Comparison of ENCODE assay signal across 32 cellular contexts in the genomic region with DNA sequence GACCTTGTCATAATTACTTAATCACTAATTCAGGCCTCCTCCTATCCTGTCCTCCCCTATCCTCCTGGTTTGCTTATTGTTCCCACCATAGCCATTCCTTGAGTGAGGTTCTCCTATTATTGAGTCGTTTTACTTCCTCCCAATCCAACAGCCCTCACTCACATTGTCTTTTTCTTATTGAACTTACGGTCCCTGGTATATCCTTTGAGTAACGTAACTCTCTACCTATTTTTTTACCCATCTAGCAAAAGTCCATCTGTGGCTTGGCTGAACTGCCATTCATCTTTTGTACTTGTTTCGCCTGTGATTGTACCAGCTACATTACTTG. TPM values are rescaled to one million over a fixed set of nuclear protein-coding genes. Genes with fewer than 3 reads are reported as not detected.
DNase-seq lines count a peak whose midpoint lies in the region; ATAC-seq, FAIRE-seq and TF ChIP-seq lines count a peak whose summit lies in the region.
"Had no signal": no experiment of that assay in that cellular context is flagged by ENCODE, and none has a peak within 500 bp of the region (broad histone marks: within the 10 kb centered on the region; RNA-seq: fewer than 3 reads in every experiment).

No MANE protein-coding gene starts in this region.

- H4K20me1 ChIP-seq in SK-N-SH (ENCODE audit: insufficient read depth) = no peaks in the 10 kb centered on the region

- FAIRE-seq in GM12892 (lab: Jason Lieb, UNC) (peak; percentile 36), pancreas (lab: Jason Lieb, UNC) (no peak)
- FAIRE-seq: endometrium, frontal cortex, GM19239, H1, kidney, urothelium cell line had no signal

- H3K27me3 ChIP-seq in pancreas (no peaks in the 10 kb centered on the region), SK-N-SH (ENCODE audit: insufficient read depth) (no peaks in the 10 kb centered on the region)
- H3K27me3 ChIP-seq: adrenal gland, body of pancreas, heart right ventricle, testis had no signal

- peak overlapping the region; percentile 35 for H3K27ac Mint-ChIP-seq in activated T-cell treated with anti-CD3 and anti-CD28 coated beads, Interleukin-2, amount 50 U/mL, for 24 hours
- H3K27ac Mint-ChIP-seq in activated naive CD8-positive, alpha-beta T cell treated with anti-CD3 and anti-CD28 coated beads for 36 hours = peak overlapping the region; percentile 6
- peak overlapping the region in 4 of 6 donors; percentile 6 to 88 (median 25) for H3K27ac Mint-ChIP-seq in naive B cell
- H3K27ac Mint-ChIP-seq: activated CD8-positive, alpha-beta T cell treated with anti-CD3 and anti-CD28 coated beads for 36 hours; mesothelial cell of epicardium; T-helper 1 cell treated with Interleukin-12 subunit alpha and Interleukin-12 subunit beta and Interleukin-4 antibody, amounts not matched to agents 30 μg/mL and 1 μg/mL, for 36 hours had no signal

- no peak for TF ChIP-seq RAD21 in SK-N-SH (IDR thresholded peaks at IDR 0.05; ENCODE audit: low read length)

- no peak overlapping the region for H3K4me3 ChIP-seq in pancreas
- no peak overlapping the region for H3K4me3 ChIP-seq in SK-N-SH (ENCODE audit: low read depth in 2 of 2, low read length in 1 of 2)
- H3K4me3 ChIP-seq: adrenal gland, body of pancreas, heart right ventricle, PC-9, skin epidermis, testis had no signal

- intact Hi-C loops in pancreas (cut with DNase I) = no loop called here

- H3K4me1 Mint-ChIP-seq in activated T-cell treated with anti-CD3 and anti-CD28 coated beads, Interleukin-2, amount 50 U/mL, for 24 hours (ENCODE audit: low read depth) = peaks cover 5% of the 10 kb centered on the region
- peaks cover 1% of the 10 kb centered on the region for H3K4me1 Mint-ChIP-seq in activated naive CD8-positive, alpha-beta T cell treated with anti-CD3 and anti-CD28 coated beads for 36 hours
- peaks cover 3 to 11% (median 6%) of the 10 kb centered on the region in 3 donors for H3K4me1 Mint-ChIP-seq in naive B cell

- DNase-seq in activated T-cell treated with anti-CD3 and anti-CD28 coated beads, Interleukin-2, amount 50 U/mL, for 24 hours = no peak
- no peak for DNase-seq in activated T-cell treated with anti-CD3 and anti-CD28 coated beads, Interleukin-2, amount 50 U/mL, for 48 hours
- DNase-seq in GM12892 (ENCODE audit: insufficient read length) (no peak), naive B cell (no peak), pancreas (no peak), SK-N-SH (no peak)
- DNase-seq in activated naive CD8-positive, alpha-beta T cell treated with anti-CD3 and anti-CD28 coated beads for 36 hours = no peak
- DNase-seq: activated CD8-positive, alpha-beta T cell treated with anti-CD3 and anti-CD28 coated beads for 36 hours; adrenal gland; body of pancreas; heart right ventricle; kidney; naive thymus-derived CD8-positive, alpha-beta T cell; NCI-H1417; NCI-H2081; NCI-H526; PC-9; stimulated activated naive CD4-positive, alpha-beta T cell treated with Interleukin-2 at 50 U/mL for 16 hours; testis had no signal

- 90 to 95% methylated on average over 4 of the region's 4 CpGs for WGBS in pancreas, 2 donors
- 97% methylated on average over 4 of the region's 4 CpGs for WGBS in SK-N-SH (ENCODE audit: low lambda C conversion rate)

- no peak overlapping the region for H3K9ac ChIP-seq in SK-N-SH

- H3K9me2 ChIP-seq in SK-N-SH = no peaks in the 10 kb centered on the region

- no peak; the same call in 1 of the 2 replicates for TF ChIP-seq POLR2A in GM12892 (IDR thresholded peaks at IDR 0.05; ENCODE audit: low read depth, low read length)

- no peaks in the 10 kb centered on the region for H3K27me3 Mint-ChIP-seq in activated T-cell treated with anti-CD3 and anti-CD28 coated beads, Interleukin-2, amount 50 U/mL, for 24 hours
- no peaks in the 10 kb centered on the region for H3K27me3 Mint-ChIP-seq in activated naive CD8-positive, alpha-beta T cell treated with anti-CD3 and anti-CD28 coated beads for 36 hours
- no peaks in the 10 kb centered on the region for H3K27me3 Mint-ChIP-seq in naive B cell
- H3K27me3 Mint-ChIP-seq: activated CD8-positive, alpha-beta T cell treated with anti-CD3 and anti-CD28 coated beads for 36 hours; central memory CD8-positive, alpha-beta T cell; naive thymus-derived CD8-positive, alpha-beta T cell had no signal

- CTCF ChIA-PET in SK-N-SH (lab: Yijun Ruan, JAX) = interaction anchor here (0.9 kb wide), 1 partner anchor 21 kb away, joined by 3 read pairs; no protein-coding TSS in a partner anchor

- H3K27ac ChIP-seq in pancreas (no peak overlapping the region), SK-N-SH (ENCODE audit: low read depth in 2 of 2, low read length in 1 of 2) (no peak overlapping the region)
- H3K27ac ChIP-seq: adrenal gland, body of pancreas, C4-2B, heart right ventricle, PC-9, skin epidermis, testis had no signal

- H3F3A ChIP-seq in SK-N-SH (replicated peaks; ENCODE audit: insufficient read depth) = peaks cover 16% of the 10 kb centered on the region

- TF ChIP-seq CTCF in pancreas (IDR thresholded peaks at IDR 0.05) (no peak), SK-N-SH (IDR thresholded peaks at IDR 0.05) (no peak)

- no peak overlapping the region for H2AFZ ChIP-seq in SK-N-SH (ENCODE audit: low read depth)
- H2AFZ ChIP-seq: PC-9 had no signal

- H3K36me3 Mint-ChIP-seq in activated T-cell treated with anti-CD3 and anti-CD28 coated beads, Interleukin-2, amount 50 U/mL, for 24 hours (ENCODE audit: low read depth) = peaks cover 87% of the 10 kb centered on the region
- peaks cover 35% of the 10 kb centered on the region for H3K36me3 Mint-ChIP-seq in activated naive CD8-positive, alpha-beta T cell treated with anti-CD3 and anti-CD28 coated beads for 36 hours
- peaks cover 29 to 45% of the 10 kb centered on the region in 2 donors for H3K36me3 Mint-ChIP-seq in naive B cell

- H3K9me3 ChIP-seq in pancreas = no peaks in the 10 kb centered on the region
- no peaks in the 10 kb centered on the region for H3K9me3 ChIP-seq in SK-N-SH
- H3K9me3 ChIP-seq: adrenal gland, body of pancreas, heart right ventricle, testis had no signal

- peaks cover 6% of the 10 kb centered on the region; the same call in 1 of the 2 replicates for H3K79me2 ChIP-seq in SK-N-SH (ENCODE audit: insufficient read depth)

- ATAC-seq in naive B cell (ENCODE audit: low read depth in 2 of 2) (no peak), pancreas (no peak), HG02678 (IDR thresholded peaks at IDR 0.05; ENCODE audit: unreplicated experiment) (no peak)
- ATAC-seq: activated CD4-positive, CD25-positive, alpha-beta regulatory T cell treated with anti-CD3 and anti-CD28 coated beads, Interleukin-2, amount 50 U/mL, for 24 hours; activated CD8-positive, alpha-beta T cell treated with anti-CD3 and anti-CD28 coated beads for 36 hours; body of pancreas; naive thymus-derived CD8-positive, alpha-beta T cell; SK-N-SH treated with all-trans-retinoic acid at 6 μM for 48 hours had no signal

- no peak overlapping the region for H3K4me2 ChIP-seq in SK-N-SH
- H3K4me2 ChIP-seq: PC-9 had no signal

- no peak for TF ChIP-seq EP300 in SK-N-SH (IDR thresholded peaks at IDR 0.05; ENCODE audit: borderline replicate concordance in 1 of 2, low read depth in 1 of 2, low read length in 1 of 2)

- POLR2A ChIA-PET in SK-N-SH (lab: Yijun Ruan, JAX) = interaction anchor here (0.7 kb wide), 1 partner anchor 18 kb away, joined by 3 read pairs; no protein-coding TSS in a partner anchor

- no peak overlapping the region for H3K4me3 Mint-ChIP-seq in activated T-cell treated with anti-CD3 and anti-CD28 coated beads, Interleukin-2, amount 50 U/mL, for 24 hours
- H3K4me3 Mint-ChIP-seq in activated naive CD8-positive, alpha-beta T cell treated with anti-CD3 and anti-CD28 coated beads for 36 hours = no peak overlapping the region
- H3K4me3 Mint-ChIP-seq in naive B cell = no peak overlapping the region
- H3K4me3 Mint-ChIP-seq: activated CD8-positive, alpha-beta T cell treated with anti-CD3 and anti-CD28 coated beads for 36 hours; central memory CD8-positive, alpha-beta T cell; mesothelial cell of epicardium; naive thymus-derived CD8-positive, alpha-beta T cell; T-helper 1 cell treated with Interleukin-12 subunit alpha and Interleukin-12 subunit beta and Interleukin-4 antibody, amounts not matched to agents 30 μg/mL and 1 μg/mL, for 36 hours had no signal

- H3K4me1 ChIP-seq in pancreas = no peaks in the 10 kb centered on the region
- H3K4me1 ChIP-seq in SK-N-SH (ENCODE audit: control insufficient read depth in 1 of 2, insufficient read depth in 2 of 2, low read depth in 1 of 2, low read length in 1 of 2) = no peaks in the 10 kb centered on the region
- H3K4me1 ChIP-seq: adrenal gland, body of pancreas had no signal

- H3K36me3 ChIP-seq in pancreas (no peaks in the 10 kb centered on the region), SK-N-SH (replicated peaks in 1 of 2; ENCODE audit: control insufficient read depth in 1 of 2, insufficient read depth in 2 of 2, low read length in 1 of 2) (peaks cover 51 to 53% of the 10 kb centered on the region in 2 experiments)

- no peaks in the 10 kb centered on the region for H3K9me3 Mint-ChIP-seq in activated T-cell treated with anti-CD3 and anti-CD28 coated beads, Interleukin-2, amount 50 U/mL, for 24 hours
- no peaks in the 10 kb centered on the region for H3K9me3 Mint-ChIP-seq in activated naive CD8-positive, alpha-beta T cell treated with anti-CD3 and anti-CD28 coated beads for 36 hours
- no peaks in the 10 kb centered on the region for H3K9me3 Mint-ChIP-seq in naive B cell
- H3K9me3 Mint-ChIP-seq: activated CD8-positive, alpha-beta T cell treated with anti-CD3 and anti-CD28 coated beads for 36 hours; central memory CD8-positive, alpha-beta T cell; mesothelial cell of epicardium; T-helper 1 cell treated with Interleukin-12 subunit alpha and Interleukin-12 subunit beta and Interleukin-4 antibody, amounts not matched to agents 30 μg/mL and 1 μg/mL, for 36 hours had no signal

TF ChIP-seq in SK-N-SH, 30 proteins besides CTCF, POLR2A, EP300 and RAD21:
- no peak for TF ChIP-seq POLR2AphosphoS5 (IDR thresholded peaks at IDR 0.05; ENCODE audit: low read depth, low read length)
- no peak for TF ChIP-seq IRF3 (IDR thresholded peaks at IDR 0.05; ENCODE audit: low read depth, low read length)

RNA-seq across cellular contexts. Expression of gene DEK, which starts 43.1 kb away (rescaled TPM):
- polyA plus RNA-seq in GM12892 (2012; ENCODE audit: missing spikeins) = 163 TPM
- 100 to 1,000 TPM; 223 to 241 TPM for total RNA-seq in activated naive CD8-positive, alpha-beta T cell treated with anti-CD3 and anti-CD28 coated beads for 36 hours
- polyA plus RNA-seq in naive B cell (ENCODE audit: low read depth in 6 of 6) (10 to 100 TPM; 32.5 to 61.2 (median 52.2) TPM), pancreas (10 to 100 TPM; 13.8 to 24.4 TPM), SK-N-SH (2012; rRNA removed) (34.2 and 35.7 TPM in 2 replicates)
- total RNA-seq in pancreas = 10 to 100 TPM; 22.6 to 34.1 (median 28.2) TPM
- 49.1 and 63.6 TPM in 2 replicates for polyA plus RNA-seq in SK-N-SH (2012; cell fraction: cytosol; rRNA removed)
- 14.3 and 22.4 TPM in 2 replicates for polyA plus RNA-seq in SK-N-SH (2012; cell fraction: nucleus; rRNA removed)
